Comparison of ENCODE assay signal across 25 cellular contexts in genomic region chr5:168157141-168157540, GRCh38.
"Had no signal": no experiment of that assay in that cellular context is flagged by ENCODE, and none has a peak within 500 bp of the region (broad histone marks: within the 10 kb centered on the region; RNA-seq: fewer than 3 reads in every experiment).

No MANE protein-coding gene starts in this region.

- FAIRE-seq: colon, endometrium, endothelial cell of umbilical vein, frontal cortex had no signal

- H3K27ac ChIP-seq: colonic mucosa, coronary artery, dorsolateral prefrontal cortex, epithelial cell of prostate, esophagus muscularis mucosa, esophagus squamous epithelium, foreskin keratinocyte, gastrocnemius medialis, gastroesophageal sphincter had no signal

- ATAC-seq: effector memory CD8-positive, alpha-beta T cell; esophagus mucosa; foreskin keratinocyte; gastrocnemius medialis; gastroesophageal sphincter had no signal

- H3K4me1 ChIP-seq: colonic mucosa, esophagus squamous epithelium, foreskin keratinocyte, gastrocnemius medialis, gastroesophageal sphincter had no signal

- DNase-seq: colonic mucosa; cortex of kidney; dermis blood vessel endothelial cell; dorsolateral prefrontal cortex; effector CD4-positive, alpha-beta T cell; effector CD8-positive, alpha-beta T cell; effector memory CD4-positive, alpha-beta T cell; effector memory CD8-positive, alpha-beta T cell; erythroblast; esophagus squamous epithelium; foreskin fibroblast; foreskin keratinocyte; foreskin melanocyte; gastrocnemius medialis; glutamatergic neuron; head of caudate nucleus had no signal

- H3K9me3 ChIP-seq: colonic mucosa, esophagus muscularis mucosa, esophagus squamous epithelium, gastrocnemius medialis, gastroesophageal sphincter had no signal

- H3K4me3 ChIP-seq: colonic mucosa, coronary artery, dorsolateral prefrontal cortex, esophagus muscularis mucosa, esophagus squamous epithelium, gastrocnemius medialis, gastroesophageal sphincter had no signal

- H3K27me3 ChIP-seq: colonic mucosa, dorsolateral prefrontal cortex, esophagus muscularis mucosa, esophagus squamous epithelium, foreskin keratinocyte, gastrocnemius medialis, gastroesophageal sphincter had no signal

- H3K36me3 ChIP-seq: colonic mucosa, esophagus muscularis mucosa, esophagus squamous epithelium, gastrocnemius medialis, gastroesophageal sphincter had no signal
